1 cellular context compared by ENCODE assay signal in genomic region chr10:68331455-68332258, GRCh38.
A peak's percentile ranks its signal among the peaks of the same experiment; 100 is the strongest.
TF ChIP-seq lines count a peak whose summit lies in the region.

HNRNPH3 (plus strand) TSS chr10:68332064; CDS start chr10:68337222, 5,158 bp downstream.

TF ChIP-seq in HepG2, 621 proteins besides CTCF, POLR2A, EP300 and RAD21 (continued from another document and continues in another):
- TF ChIP-seq MXD3 (CRISPR knock-in tag; IDR thresholded peaks at IDR 0.05) (peak; percentile 89), ZNF607 (CRISPR knock-in tag; IDR thresholded peaks at IDR 0.05; ENCODE audit: borderline replicate concordance) (peak; percentile 81; the same call in 1 of the 2 replicates), ZNF383 (CRISPR knock-in tag; IDR thresholded peaks at IDR 0.05; ENCODE audit: borderline replicate concordance) (no peak), KLF16 (CRISPR knock-in tag; IDR thresholded peaks at IDR 0.05) (peak; percentile 62 to 97; a peak in 2 of 4 replicates), ZBTB4 (CRISPR knock-in tag; IDR thresholded peaks at IDR 0.05; ENCODE audit: borderline replicate concordance) (peak; percentile 92; the same call in 1 of the 2 replicates), ZNF780A (CRISPR knock-in tag; IDR thresholded peaks at IDR 0.05) (peak; percentile 86; the same call in 1 of the 2 replicates), TEF (CRISPR knock-in tag; IDR thresholded peaks at IDR 0.05) (peak; percentile 62; the same call in 1 of the 2 replicates), SCMH1 (CRISPR knock-in tag; IDR thresholded peaks at IDR 0.05; ENCODE audit: borderline replicate concordance) (no peak), ZSCAN30 (CRISPR knock-in tag; IDR thresholded peaks at IDR 0.05) (no peak), NCOR1 (IDR thresholded peaks at IDR 0.05; ENCODE audit: borderline replicate concordance, low read length) (no peak), SKIL (CRISPR knock-in tag; IDR thresholded peaks at IDR 0.05; ENCODE audit: borderline replicate concordance) (peak; percentile 62; the same call in 1 of the 2 replicates), ZNF777 (CRISPR knock-in tag; IDR thresholded peaks at IDR 0.05) (peak; percentile 90), PHF8 (CRISPR knock-in tag; IDR thresholded peaks at IDR 0.05) (peak; percentile 75), ZNF225 (CRISPR knock-in tag; IDR thresholded peaks at IDR 0.05) (peak; percentile 90), SNAPC5 (CRISPR knock-in tag; IDR thresholded peaks at IDR 0.05; ENCODE audit: borderline replicate concordance) (no peak), SALL2 (CRISPR knock-in tag; IDR thresholded peaks at IDR 0.05) (peak; percentile 92), RCOR2 (CRISPR knock-in tag; IDR thresholded peaks at IDR 0.05) (no peak), NFYC (CRISPR knock-in tag; IDR thresholded peaks at IDR 0.05) (no peak; the same call in 1 of the 2 replicates), ATF6 (CRISPR knock-in tag; conservative IDR thresholded peaks at IDR 0.05) (peak; percentile 73; the same call in 1 of the 2 replicates), FOXA1 (IDR thresholded peaks at IDR 0.05) (no peak), FOXA1 (CRISPR knock-in tag; IDR thresholded peaks at IDR 0.05) (peak; percentile 33; the same call in 1 of the 2 replicates), ZHX2 (IDR thresholded peaks at IDR 0.05; ENCODE audit: low read depth) (0 out of 2 replicates have a peak, but pooled peaks have one; percentile 66), ZHX2 (CRISPR knock-in tag; IDR thresholded peaks at IDR 0.05; ENCODE audit: borderline replicate concordance) (no peak; the same call in 1 of the 2 replicates), MYNN (CRISPR knock-in tag; IDR thresholded peaks at IDR 0.05; ENCODE audit: low read depth) (peak; percentile 30; the same call in 1 of the 2 replicates)
- TF ChIP-seq, protein P1, sequence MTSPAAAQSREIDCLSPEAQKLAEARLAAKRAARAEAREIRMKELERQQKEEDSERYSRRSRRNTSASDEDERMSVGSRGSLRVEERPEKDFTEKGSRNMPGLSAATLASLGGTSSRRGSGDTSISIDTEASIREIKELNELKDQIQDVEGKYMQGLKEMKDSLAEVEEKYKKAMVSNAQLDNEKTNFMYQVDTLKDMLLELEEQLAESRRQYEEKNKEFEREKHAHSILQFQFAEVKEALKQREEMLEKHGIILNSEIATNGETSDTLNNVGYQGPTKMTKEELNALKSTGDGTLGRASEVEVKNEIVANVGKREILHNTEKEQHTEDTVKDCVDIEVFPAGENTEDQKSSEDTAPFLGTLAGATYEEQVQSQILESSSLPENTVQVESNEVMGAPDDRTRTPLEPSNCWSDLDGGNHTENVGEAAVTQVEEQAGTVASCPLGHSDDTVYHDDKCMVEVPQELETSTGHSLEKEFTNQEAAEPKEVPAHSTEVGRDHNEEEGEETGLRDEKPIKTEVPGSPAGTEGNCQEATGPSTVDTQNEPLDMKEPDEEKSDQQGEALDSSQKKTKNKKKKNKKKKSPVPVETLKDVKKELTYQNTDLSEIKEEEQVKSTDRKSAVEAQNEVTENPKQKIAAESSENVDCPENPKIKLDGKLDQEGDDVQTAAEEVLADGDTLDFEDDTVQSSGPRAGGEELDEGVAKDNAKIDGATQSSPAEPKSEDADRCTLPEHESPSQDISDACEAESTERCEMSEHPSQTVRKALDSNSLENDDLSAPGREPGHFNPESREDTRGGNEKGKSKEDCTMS (CRISPR knock-in tag; conservative IDR thresholded peaks at IDR 0.05), result no peak; the same call in 1 of the 2 replicates
- TF ChIP-seq, protein P2, sequence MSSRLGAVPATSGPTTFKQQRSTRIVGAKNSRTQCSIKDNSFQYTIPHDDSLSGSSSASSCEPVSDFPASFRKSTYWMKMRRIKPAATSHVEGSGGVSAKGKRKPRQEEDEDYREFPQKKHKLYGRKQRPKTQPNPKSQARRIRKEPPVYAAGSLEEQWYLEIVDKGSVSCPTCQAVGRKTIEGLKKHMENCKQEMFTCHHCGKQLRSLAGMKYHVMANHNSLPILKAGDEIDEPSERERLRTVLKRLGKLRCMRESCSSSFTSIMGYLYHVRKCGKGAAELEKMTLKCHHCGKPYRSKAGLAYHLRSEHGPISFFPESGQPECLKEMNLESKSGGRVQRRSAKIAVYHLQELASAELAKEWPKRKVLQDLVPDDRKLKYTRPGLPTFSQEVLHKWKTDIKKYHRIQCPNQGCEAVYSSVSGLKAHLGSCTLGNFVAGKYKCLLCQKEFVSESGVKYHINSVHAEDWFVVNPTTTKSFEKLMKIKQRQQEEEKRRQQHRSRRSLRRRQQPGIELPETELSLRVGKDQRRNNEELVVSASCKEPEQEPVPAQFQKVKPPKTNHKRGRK (CRISPR knock-in tag; IDR thresholded peaks at IDR 0.05), result no peak
- TF ChIP-seq, protein P3, sequence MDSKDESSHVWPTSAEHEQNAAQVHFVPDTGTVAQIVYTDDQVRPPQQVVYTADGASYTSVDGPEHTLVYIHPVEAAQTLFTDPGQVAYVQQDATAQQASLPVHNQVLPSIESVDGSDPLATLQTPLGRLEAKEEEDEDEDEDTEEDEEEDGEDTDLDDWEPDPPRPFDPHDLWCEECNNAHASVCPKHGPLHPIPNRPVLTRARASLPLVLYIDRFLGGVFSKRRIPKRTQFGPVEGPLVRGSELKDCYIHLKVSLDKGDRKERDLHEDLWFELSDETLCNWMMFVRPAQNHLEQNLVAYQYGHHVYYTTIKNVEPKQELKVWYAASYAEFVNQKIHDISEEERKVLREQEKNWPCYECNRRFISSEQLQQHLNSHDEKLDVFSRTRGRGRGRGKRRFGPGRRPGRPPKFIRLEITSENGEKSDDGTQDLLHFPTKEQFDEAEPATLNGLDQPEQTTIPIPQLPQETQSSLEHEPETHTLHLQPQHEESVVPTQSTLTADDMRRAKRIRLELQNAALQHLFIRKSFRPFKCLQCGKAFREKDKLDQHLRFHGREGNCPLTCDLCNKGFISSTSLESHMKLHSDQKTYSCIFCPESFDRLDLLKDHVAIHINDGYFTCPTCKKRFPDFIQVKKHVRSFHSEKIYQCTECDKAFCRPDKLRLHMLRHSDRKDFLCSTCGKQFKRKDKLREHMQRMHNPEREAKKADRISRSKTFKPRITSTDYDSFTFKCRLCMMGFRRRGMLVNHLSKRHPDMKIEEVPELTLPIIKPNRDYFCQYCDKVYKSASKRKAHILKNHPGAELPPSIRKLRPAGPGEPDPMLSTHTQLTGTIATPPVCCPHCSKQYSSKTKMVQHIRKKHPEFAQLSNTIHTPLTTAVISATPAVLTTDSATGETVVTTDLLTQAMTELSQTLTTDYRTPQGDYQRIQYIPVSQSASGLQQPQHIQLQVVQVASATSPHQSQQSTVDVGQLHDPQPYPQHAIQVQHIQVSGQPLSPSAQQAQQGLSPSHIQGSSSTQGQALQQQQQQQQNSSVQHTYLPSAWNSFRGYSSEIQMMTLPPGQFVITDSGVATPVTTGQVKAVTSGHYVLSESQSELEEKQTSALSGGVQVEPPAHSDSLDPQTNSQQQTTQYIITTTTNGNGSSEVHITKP (CRISPR knock-in tag; IDR thresholded peaks at IDR 0.05; ENCODE audit: low read depth), result peak; percentile 95
